In genomic region chr2:29223851-29224692, GRCh38 we compare ENCODE assay signal across 9 cellular contexts.
DNase-seq lines count a peak whose midpoint lies in the region; ATAC-seq and TF ChIP-seq lines count a peak whose summit lies in the region.
"Had no signal": no experiment of that assay in that cellular context is flagged by ENCODE, and none has a peak within 500 bp of the region (broad histone marks: within the 10 kb centered on the region; RNA-seq: fewer than 3 reads in every experiment).

No MANE protein-coding gene starts in this region.

- CTCF ChIA-PET in Calu3 (lab: Charles Lee), result no interaction called here
- CTCF ChIA-PET in OCI-LY7 (lab: Charles Lee; ENCODE audit: unreplicated experiment), result no interaction called here
- CTCF ChIA-PET in activated CD4-positive, alpha-beta T cell treated with anti-CD3 and anti-CD28 coated beads for 36 hours (lab: Charles Lee), result interaction anchor here (0.6 kb wide), 1 partner anchor 254 kb away, joined by 5 read pairs; no protein-coding TSS in a partner anchor

- POLR2A ChIA-PET in OCI-LY7 (lab: Charles Lee), result no interaction called here
- POLR2A ChIA-PET in activated CD4-positive, alpha-beta T cell treated with anti-CD3 and anti-CD28 coated beads for 36 hours (lab: Charles Lee), result no interaction called here

- H4K20me1 ChIP-seq in fibroblast of lung (ENCODE audit: control insufficient read depth, extremely low read depth, insufficient read depth, low read length), result no peaks in the 10 kb centered on the region
- no peaks in the 10 kb centered on the region for H4K20me1 ChIP-seq in osteoblast (ENCODE audit: insufficient read depth, low read length)
- no peaks in the 10 kb centered on the region for H4K20me1 ChIP-seq in OCI-LY7 (ENCODE audit: insufficient read depth, low read length)

- H3K9me3 ChIP-seq in fibroblast of lung (ENCODE audit: control insufficient read depth, insufficient read depth, low read depth, low read length), result no peaks in the 10 kb centered on the region
- no peaks in the 10 kb centered on the region for H3K9me3 ChIP-seq in osteoblast (ENCODE audit: low read depth, low read length)
- H3K9me3 ChIP-seq in OCI-LY7 (ENCODE audit: low read length), result no peaks in the 10 kb centered on the region

- H3K27ac Mint-ChIP-seq in Calu3 (ENCODE audit: unreplicated experiment), result peak overlapping the region; percentile 74
- H3K27ac Mint-ChIP-seq in activated CD4-positive, alpha-beta T cell treated with anti-CD3 and anti-CD28 coated beads for 36 hours, result no peak overlapping the region

- H3K36me3 ChIP-seq in fibroblast of lung (ENCODE audit: control insufficient read depth, insufficient read depth, low read length) (no peaks in the 10 kb centered on the region), osteoblast (ENCODE audit: insufficient read depth, low read length) (no peaks in the 10 kb centered on the region), OCI-LY7 (ENCODE audit: insufficient read depth, low read length) (no peaks in the 10 kb centered on the region)

- ATAC-seq in activated CD4-positive, alpha-beta T cell treated with anti-CD3 and anti-CD28 coated beads for 36 hours, result no peak

- H3K27me3 ChIP-seq in fibroblast of lung (ENCODE audit: control insufficient read depth, insufficient read depth, low read length) (peaks cover 7% of the 10 kb centered on the region), osteoblast (ENCODE audit: insufficient read depth, low read length) (peaks cover 25% of the 10 kb centered on the region)

- no peak overlapping the region for H3K4me3 Mint-ChIP-seq in Calu3 (ENCODE audit: low read depth, unreplicated experiment)
- no peak overlapping the region for H3K4me3 Mint-ChIP-seq in activated CD4-positive, alpha-beta T cell treated with anti-CD3 and anti-CD28 coated beads for 36 hours

- H3K27me3 Mint-ChIP-seq in Calu3 (ENCODE audit: unreplicated experiment), result peaks cover 42% of the 10 kb centered on the region
- H3K27me3 Mint-ChIP-seq in activated CD4-positive, alpha-beta T cell treated with anti-CD3 and anti-CD28 coated beads for 36 hours, result peaks cover 3% of the 10 kb centered on the region

- H3K79me2 ChIP-seq in fibroblast of lung (ENCODE audit: control insufficient read depth, insufficient read depth, low read length) (no peaks in the 10 kb centered on the region), osteoblast (ENCODE audit: insufficient read depth, low read length) (no peaks in the 10 kb centered on the region), OCI-LY7 (ENCODE audit: insufficient read depth, low read depth, low read length) (no peaks in the 10 kb centered on the region)

- H3K4me3 ChIP-seq in fibroblast of lung (replicated peaks in 1 of 4; ENCODE audit: control extremely low read depth in 1 of 4, insufficient read depth in 1 of 4, low read depth in 3 of 4, low read length in 4 of 4) (no peak overlapping the region), osteoblast (ENCODE audit: insufficient read depth, low read length) (no peak overlapping the region), OCI-LY7 (ENCODE audit: low read depth, low read length, poor library complexity, severe bottlenecking) (no peak overlapping the region)

- BruUV-seq in Calu3 (replicated peaks; lab: Mats Ljungman, UMichigan) (TSS peak; percentile 7), OCI-LY7 (replicated peaks; lab: Mats Ljungman, UMichigan) (no TSS peak)

- intact Hi-C loops in Calu3 (cut with micrococcal nuclease; ENCODE audit: unreplicated experiment), result no loop called here
- intact Hi-C loops in OCI-LY7 (cut with micrococcal nuclease; ENCODE audit: unreplicated experiment), result no loop called here
- intact Hi-C loops in activated CD4-positive, alpha-beta T cell treated with anti-CD3 and anti-CD28 coated beads for 36 hours (cut with DNase I, micrococcal nuclease), result no loop called here

- H3K9ac ChIP-seq in fibroblast of lung (ENCODE audit: insufficient read depth, low read length), result no peak overlapping the region

- H3K36me3 Mint-ChIP-seq in Calu3 (ENCODE audit: insufficient read depth, unreplicated experiment), result peaks cover 61% of the 10 kb centered on the region
- H3K36me3 Mint-ChIP-seq in activated CD4-positive, alpha-beta T cell treated with anti-CD3 and anti-CD28 coated beads for 36 hours (ENCODE audit: low read depth), result no peaks in the 10 kb centered on the region

- H3K4me1 Mint-ChIP-seq in Calu3 (ENCODE audit: low read depth, unreplicated experiment), result peaks cover 7% of the 10 kb centered on the region
- no peaks in the 10 kb centered on the region for H3K4me1 Mint-ChIP-seq in activated CD4-positive, alpha-beta T cell treated with anti-CD3 and anti-CD28 coated beads for 36 hours

- H3K4me2 ChIP-seq in fibroblast of lung (ENCODE audit: extremely low read depth, insufficient read depth, low read length), result no peak overlapping the region
- H3K4me2 ChIP-seq in osteoblast (ENCODE audit: insufficient read depth, low read length), result peak overlapping the region; percentile 3
- H3K4me2 ChIP-seq in OCI-LY7 (ENCODE audit: low read length), result no peak overlapping the region

- H3K27ac ChIP-seq in fibroblast of lung (ENCODE audit: insufficient read depth, low read length) (no peak overlapping the region), osteoblast (ENCODE audit: low read depth, low read length) (no peak overlapping the region), OCI-LY7 (ENCODE audit: low read depth, low read length, poor library complexity, severe bottlenecking) (no peak overlapping the region)

- DNase-seq in Calu3 (peak; percentile 27), NCI-H226 (peak; percentile 81), fibroblast of lung (ENCODE audit: low read depth in 2 of 2) (peak; percentile 78 to 88), osteoblast (ENCODE audit: insufficient read length, low spot score, missing footprints) (peak; percentile 90), OCI-LY7 (ENCODE audit: low spot score) (no peak), COLO668 (lab: John Stamatoyannopoulos, UW; ENCODE audit: unreplicated experiment) (no peak)
- no peak for DNase-seq in activated naive CD4-positive, alpha-beta T cell treated with Interleukin-2 at 50 U/mL for 16 hours
- no peak for DNase-seq in activated CD4-positive, alpha-beta T cell treated with anti-CD3 and anti-CD28 coated beads for 36 hours
- DNase-seq: activated CD4-positive, CD25-positive, alpha-beta regulatory T cell had no signal

- peaks cover 5% of the 10 kb centered on the region for H3K4me1 ChIP-seq in fibroblast of lung (ENCODE audit: control insufficient read depth, extremely low read depth, insufficient read depth, low read length)
- peaks cover 14% of the 10 kb centered on the region for H3K4me1 ChIP-seq in osteoblast (ENCODE audit: insufficient read depth, low read length)
- H3K4me1 ChIP-seq in OCI-LY7 (ENCODE audit: insufficient read depth, low read length, poor library complexity, severe bottlenecking), result no peaks in the 10 kb centered on the region

- no peaks in the 10 kb centered on the region for H3K9me3 Mint-ChIP-seq in Calu3 (ENCODE audit: low read depth, unreplicated experiment)
- no peaks in the 10 kb centered on the region for H3K9me3 Mint-ChIP-seq in activated CD4-positive, alpha-beta T cell treated with anti-CD3 and anti-CD28 coated beads for 36 hours (ENCODE audit: low read depth)

- no peak overlapping the region for H2AFZ ChIP-seq in fibroblast of lung (ENCODE audit: low read length)
- no peak overlapping the region for H2AFZ ChIP-seq in osteoblast (ENCODE audit: low read length)
- H2AFZ ChIP-seq in OCI-LY7 (ENCODE audit: low read length), result no peak overlapping the region

- H3K9me2 ChIP-seq in OCI-LY7 (ENCODE audit: insufficient read depth, low read length), result no peaks in the 10 kb centered on the region

- TF ChIP-seq CTCF in Calu3 (IDR thresholded peaks at IDR 0.05; ENCODE audit: unreplicated experiment), result no peak
- TF ChIP-seq CTCF in fibroblast of lung (conservative IDR thresholded peaks at IDR 0.05 in 1 of 2, IDR thresholded peaks at IDR 0.05 in 1 of 2; ENCODE audit: low read depth in 1 of 2, low read length in 2 of 2), result no peak
- TF ChIP-seq CTCF in osteoblast (IDR thresholded peaks at IDR 0.05; ENCODE audit: extremely low read depth, low read depth, low read length), result no peak
- TF ChIP-seq CTCF in OCI-LY7 (conservative IDR thresholded peaks at IDR 0.05; ENCODE audit: low read length), result no peak

Comparison
In these comparisons a context has a peak if more than half of its experiments do, and no peak if none do; other contexts are left out.
1. DNase-seq: peak in Calu3 (single experiment), NCI-H226 (single experiment), fibroblast of lung (2 of 2) and osteoblast (single experiment); none in activated naive CD4-positive, alpha-beta T cell treated with Interleukin-2 at 50 U/mL for 16 hours (single experiment), OCI-LY7 (single experiment), COLO668 (single experiment) and activated CD4-positive, alpha-beta T cell treated with anti-CD3 and anti-CD28 coated beads for 36 hours (single experiment).